In the genomic region with DNA sequence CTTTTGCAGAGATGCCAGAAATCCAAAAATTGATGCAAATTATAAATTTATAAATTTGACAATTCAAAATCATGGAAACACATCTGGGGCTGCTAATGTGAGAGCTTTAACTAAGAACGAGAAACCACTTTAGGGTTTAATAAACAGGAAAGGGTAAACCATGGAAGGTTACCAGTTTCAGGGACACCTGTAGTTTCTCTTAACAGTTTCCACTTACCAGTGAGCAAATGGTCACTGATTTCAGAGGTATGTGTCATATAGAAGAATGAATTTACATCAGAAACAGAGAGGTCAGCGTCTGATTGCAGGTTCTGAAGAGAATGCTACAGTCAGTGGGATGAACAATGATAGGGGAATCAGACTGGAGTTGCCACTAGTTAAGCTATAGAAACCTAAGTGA, we compare ENCODE assay signal across 2 cellular contexts.
TF ChIP-seq lines count a peak whose summit lies in the region.

No MANE protein-coding gene starts in this region.

TF ChIP-seq in GM23338, 12 proteins besides CTCF, POLR2A, EP300 and RAD21:
- TF ChIP-seq ZNF331 (CRISPR knock-in tag; IDR thresholded peaks at IDR 0.05; ENCODE audit: low read depth) (no peak), CREB1 (CRISPR knock-in tag; IDR thresholded peaks at IDR 0.05; ENCODE audit: low read depth) (no peak), ZNF114 (CRISPR knock-in tag; IDR thresholded peaks at IDR 0.05) (no peak)

TF ChIP-seq in H1, 55 proteins besides CTCF, POLR2A, EP300 and RAD21:
- TF ChIP-seq, protein P1, sequence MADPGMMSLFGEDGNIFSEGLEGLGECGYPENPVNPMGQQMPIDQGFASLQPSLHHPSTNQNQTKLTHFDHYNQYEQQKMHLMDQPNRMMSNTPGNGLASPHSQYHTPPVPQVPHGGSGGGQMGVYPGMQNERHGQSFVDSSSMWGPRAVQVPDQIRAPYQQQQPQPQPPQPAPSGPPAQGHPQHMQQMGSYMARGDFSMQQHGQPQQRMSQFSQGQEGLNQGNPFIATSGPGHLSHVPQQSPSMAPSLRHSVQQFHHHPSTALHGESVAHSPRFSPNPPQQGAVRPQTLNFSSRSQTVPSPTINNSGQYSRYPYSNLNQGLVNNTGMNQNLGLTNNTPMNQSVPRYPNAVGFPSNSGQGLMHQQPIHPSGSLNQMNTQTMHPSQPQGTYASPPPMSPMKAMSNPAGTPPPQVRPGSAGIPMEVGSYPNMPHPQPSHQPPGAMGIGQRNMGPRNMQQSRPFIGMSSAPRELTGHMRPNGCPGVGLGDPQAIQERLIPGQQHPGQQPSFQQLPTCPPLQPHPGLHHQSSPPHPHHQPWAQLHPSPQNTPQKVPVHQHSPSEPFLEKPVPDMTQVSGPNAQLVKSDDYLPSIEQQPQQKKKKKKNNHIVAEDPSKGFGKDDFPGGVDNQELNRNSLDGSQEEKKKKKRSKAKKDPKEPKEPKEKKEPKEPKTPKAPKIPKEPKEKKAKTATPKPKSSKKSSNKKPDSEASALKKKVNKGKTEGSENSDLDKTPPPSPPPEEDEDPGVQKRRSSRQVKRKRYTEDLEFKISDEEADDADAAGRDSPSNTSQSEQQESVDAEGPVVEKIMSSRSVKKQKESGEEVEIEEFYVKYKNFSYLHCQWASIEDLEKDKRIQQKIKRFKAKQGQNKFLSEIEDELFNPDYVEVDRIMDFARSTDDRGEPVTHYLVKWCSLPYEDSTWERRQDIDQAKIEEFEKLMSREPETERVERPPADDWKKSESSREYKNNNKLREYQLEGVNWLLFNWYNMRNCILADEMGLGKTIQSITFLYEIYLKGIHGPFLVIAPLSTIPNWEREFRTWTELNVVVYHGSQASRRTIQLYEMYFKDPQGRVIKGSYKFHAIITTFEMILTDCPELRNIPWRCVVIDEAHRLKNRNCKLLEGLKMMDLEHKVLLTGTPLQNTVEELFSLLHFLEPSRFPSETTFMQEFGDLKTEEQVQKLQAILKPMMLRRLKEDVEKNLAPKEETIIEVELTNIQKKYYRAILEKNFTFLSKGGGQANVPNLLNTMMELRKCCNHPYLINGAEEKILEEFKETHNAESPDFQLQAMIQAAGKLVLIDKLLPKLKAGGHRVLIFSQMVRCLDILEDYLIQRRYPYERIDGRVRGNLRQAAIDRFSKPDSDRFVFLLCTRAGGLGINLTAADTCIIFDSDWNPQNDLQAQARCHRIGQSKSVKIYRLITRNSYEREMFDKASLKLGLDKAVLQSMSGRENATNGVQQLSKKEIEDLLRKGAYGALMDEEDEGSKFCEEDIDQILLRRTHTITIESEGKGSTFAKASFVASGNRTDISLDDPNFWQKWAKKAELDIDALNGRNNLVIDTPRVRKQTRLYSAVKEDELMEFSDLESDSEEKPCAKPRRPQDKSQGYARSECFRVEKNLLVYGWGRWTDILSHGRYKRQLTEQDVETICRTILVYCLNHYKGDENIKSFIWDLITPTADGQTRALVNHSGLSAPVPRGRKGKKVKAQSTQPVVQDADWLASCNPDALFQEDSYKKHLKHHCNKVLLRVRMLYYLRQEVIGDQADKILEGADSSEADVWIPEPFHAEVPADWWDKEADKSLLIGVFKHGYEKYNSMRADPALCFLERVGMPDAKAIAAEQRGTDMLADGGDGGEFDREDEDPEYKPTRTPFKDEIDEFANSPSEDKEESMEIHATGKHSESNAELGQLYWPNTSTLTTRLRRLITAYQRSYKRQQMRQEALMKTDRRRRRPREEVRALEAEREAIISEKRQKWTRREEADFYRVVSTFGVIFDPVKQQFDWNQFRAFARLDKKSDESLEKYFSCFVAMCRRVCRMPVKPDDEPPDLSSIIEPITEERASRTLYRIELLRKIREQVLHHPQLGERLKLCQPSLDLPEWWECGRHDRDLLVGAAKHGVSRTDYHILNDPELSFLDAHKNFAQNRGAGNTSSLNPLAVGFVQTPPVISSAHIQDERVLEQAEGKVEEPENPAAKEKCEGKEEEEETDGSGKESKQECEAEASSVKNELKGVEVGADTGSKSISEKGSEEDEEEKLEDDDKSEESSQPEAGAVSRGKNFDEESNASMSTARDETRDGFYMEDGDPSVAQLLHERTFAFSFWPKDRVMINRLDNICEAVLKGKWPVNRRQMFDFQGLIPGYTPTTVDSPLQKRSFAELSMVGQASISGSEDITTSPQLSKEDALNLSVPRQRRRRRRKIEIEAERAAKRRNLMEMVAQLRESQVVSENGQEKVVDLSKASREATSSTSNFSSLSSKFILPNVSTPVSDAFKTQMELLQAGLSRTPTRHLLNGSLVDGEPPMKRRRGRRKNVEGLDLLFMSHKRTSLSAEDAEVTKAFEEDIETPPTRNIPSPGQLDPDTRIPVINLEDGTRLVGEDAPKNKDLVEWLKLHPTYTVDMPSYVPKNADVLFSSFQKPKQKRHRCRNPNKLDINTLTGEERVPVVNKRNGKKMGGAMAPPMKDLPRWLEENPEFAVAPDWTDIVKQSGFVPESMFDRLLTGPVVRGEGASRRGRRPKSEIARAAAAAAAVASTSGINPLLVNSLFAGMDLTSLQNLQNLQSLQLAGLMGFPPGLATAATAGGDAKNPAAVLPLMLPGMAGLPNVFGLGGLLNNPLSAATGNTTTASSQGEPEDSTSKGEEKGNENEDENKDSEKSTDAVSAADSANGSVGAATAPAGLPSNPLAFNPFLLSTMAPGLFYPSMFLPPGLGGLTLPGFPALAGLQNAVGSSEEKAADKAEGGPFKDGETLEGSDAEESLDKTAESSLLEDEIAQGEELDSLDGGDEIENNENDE (IDR thresholded peaks at IDR 0.05; ENCODE audit: insufficient replicate concordance, low read length) = no peak
- TF ChIP-seq, protein P2, sequence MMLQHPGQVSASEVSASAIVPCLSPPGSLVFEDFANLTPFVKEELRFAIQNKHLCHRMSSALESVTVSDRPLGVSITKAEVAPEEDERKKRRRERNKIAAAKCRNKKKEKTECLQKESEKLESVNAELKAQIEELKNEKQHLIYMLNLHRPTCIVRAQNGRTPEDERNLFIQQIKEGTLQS (IDR thresholded peaks at IDR 0.05; ENCODE audit: insufficient read depth, low read depth, low read length) = no peak
- no peak for TF ChIP-seq HDAC2 (IDR thresholded peaks at IDR 0.05; ENCODE audit: borderline replicate concordance in 1 of 2, low read depth in 2 of 2, low read length in 2 of 2)
- no peak for TF ChIP-seq NRF1 (IDR thresholded peaks at IDR 0.05; ENCODE audit: low read depth, low read length)
- TF ChIP-seq BCL11A (IDR thresholded peaks at IDR 0.05; ENCODE audit: low read depth in 2 of 2, low read length in 2 of 2) = no peak
- TF ChIP-seq, protein P3, sequence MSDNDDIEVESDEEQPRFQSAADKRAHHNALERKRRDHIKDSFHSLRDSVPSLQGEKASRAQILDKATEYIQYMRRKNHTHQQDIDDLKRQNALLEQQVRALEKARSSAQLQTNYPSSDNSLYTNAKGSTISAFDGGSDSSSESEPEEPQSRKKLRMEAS (IDR thresholded peaks at IDR 0.05) = no peak
- TF ChIP-seq KDM4A (IDR thresholded peaks at IDR 0.05; ENCODE audit: low read depth, low read length, severe bottlenecking) = no peak
- no peak for TF ChIP-seq BRCA1 (IDR thresholded peaks at IDR 0.05; ENCODE audit: low read depth, low read length)
- TF ChIP-seq MAFK (IDR thresholded peaks at IDR 0.05; ENCODE audit: low read depth, low read length) = no peak
- no peak for TF ChIP-seq SIX5 (IDR thresholded peaks at IDR 0.05; ENCODE audit: low read depth, low read length)
- no peak for TF ChIP-seq HDAC6 (IDR thresholded peaks at IDR 0.05; ENCODE audit: low read depth, low read length)
- TF ChIP-seq SP4 (IDR thresholded peaks at IDR 0.05; ENCODE audit: low read length) = no peak
